In genomic region chr10:71920540-71921318, GRCh38 we compare ENCODE assay signal across 2 cellular contexts.
TF ChIP-seq lines count a peak whose summit lies in the region.

No MANE protein-coding gene starts in this region.

TF ChIP-seq in HepG2, 621 proteins besides CTCF, POLR2A, EP300 and RAD21:
- TF ChIP-seq ZNF747 (CRISPR knock-in tag; IDR thresholded peaks at IDR 0.05; ENCODE audit: borderline replicate concordance) (no peak), HNF4A (CRISPR knock-in tag; IDR thresholded peaks at IDR 0.05) (peak; percentile 33; the same call in 1 of the 2 replicates), PATZ1 (CRISPR knock-in tag; IDR thresholded peaks at IDR 0.05) (no peak), TFAP4 (IDR thresholded peaks at IDR 0.05; ENCODE audit: borderline replicate concordance, low read depth) (peak; percentile 15; the same call in 1 of the 2 replicates), TEF (CRISPR knock-in tag; IDR thresholded peaks at IDR 0.05) (no peak), PRDM15 (CRISPR knock-in tag; IDR thresholded peaks at IDR 0.05) (peak; percentile 75), ZNF101 (CRISPR knock-in tag; IDR thresholded peaks at IDR 0.05; ENCODE audit: borderline replicate concordance, low read depth) (no peak)

TF ChIP-seq in GM12878, 131 proteins besides CTCF, POLR2A, EP300 and RAD21:
- TF ChIP-seq MXI1 (IDR thresholded peaks at IDR 0.05; ENCODE audit: low read depth, low read length), result no peak
- no peak for TF ChIP-seq MEF2A (IDR thresholded peaks at IDR 0.05; ENCODE audit: insufficient read depth, low read depth, low read length)
- no peak for TF ChIP-seq ZNF217 (IDR thresholded peaks at IDR 0.05)
- no peak for TF ChIP-seq PAX8 (IDR thresholded peaks at IDR 0.05)
- no peak for TF ChIP-seq ELK1 (IDR thresholded peaks at IDR 0.05; ENCODE audit: low read depth, low read length)
- TF ChIP-seq NR2F1 (conservative IDR thresholded peaks at IDR 0.05), result no peak
- TF ChIP-seq USF1 (IDR thresholded peaks at IDR 0.05; ENCODE audit: borderline replicate concordance, extremely low read length, insufficient read depth, low read depth, low read length), result no peak
- no peak for TF ChIP-seq ZNF384 (IDR thresholded peaks at IDR 0.05; ENCODE audit: borderline replicate concordance, low read depth, low read length)
- TF ChIP-seq RB1 (IDR thresholded peaks at IDR 0.05; ENCODE audit: borderline replicate concordance), result no peak
- TF ChIP-seq HDAC2 (IDR thresholded peaks at IDR 0.05), result no peak
- no peak for TF ChIP-seq YBX1 (IDR thresholded peaks at IDR 0.05)
- no peak for TF ChIP-seq POU2F2 (IDR thresholded peaks at IDR 0.05; ENCODE audit: borderline replicate concordance, low read depth, low read length)
- TF ChIP-seq EED (IDR thresholded peaks at IDR 0.05; ENCODE audit: low read depth), result no peak
- no peak for TF ChIP-seq CHD2 (IDR thresholded peaks at IDR 0.05; ENCODE audit: borderline replicate concordance, low read depth, low read length)
- no peak for TF ChIP-seq MLLT1 (IDR thresholded peaks at IDR 0.05)
- no peak for TF ChIP-seq CBFB (IDR thresholded peaks at IDR 0.05; ENCODE audit: low read depth)
- no peak for TF ChIP-seq GATAD2B (conservative IDR thresholded peaks at IDR 0.05; ENCODE audit: low read depth)
- TF ChIP-seq HSF1 (IDR thresholded peaks at IDR 0.05; ENCODE audit: low read depth, low read length), result no peak
- TF ChIP-seq E4F1 (IDR thresholded peaks at IDR 0.05; ENCODE audit: borderline replicate concordance, partially characterized antibody), result no peak
TF ChIP-seq in GM12878: peak in this region for 0.
